20 cellular contexts compared by ENCODE assay signal in genomic region chr7:156524737-156525597, GRCh38.
"Had no signal": no experiment of that assay in that cellular context is flagged by ENCODE, and none has a peak within 500 bp of the region (broad histone marks: within the 10 kb centered on the region; RNA-seq: fewer than 3 reads in every experiment).

No MANE protein-coding gene starts in this region.

- H3K4me3 Mint-ChIP-seq: endodermal cell; naive thymus-derived CD4-positive, alpha-beta T cell had no signal

- H3K4me1 ChIP-seq: gastrocnemius medialis, heart right ventricle, psoas muscle had no signal

- ATAC-seq: gastrocnemius medialis; heart right ventricle; left cardiac atrium; naive thymus-derived CD4-positive, alpha-beta T cell; psoas muscle; sciatic nerve had no signal

- DNase-seq: effector CD4-positive, alpha-beta T cell; endodermal cell; gastrocnemius medialis; heart right ventricle; islet precursor cell; left cardiac atrium; mammary epithelial cell; naive thymus-derived CD4-positive, alpha-beta T cell; psoas muscle; retina; stimulated activated CD4-positive, alpha-beta T cell treated with anti-CD3 and anti-CD28 coated beads, Interleukin-2, amount 100 ng/mL, for 24 hours; stimulated activated CD4-positive, alpha-beta T cell treated with anti-CD3 and anti-CD28 coated beads, Interleukin-4, amount 100 ng/mL, for 4 hours; stimulated activated naive CD4-positive, alpha-beta T cell; stomach; substantia nigra; transverse colon had no signal

- H3K27ac Mint-ChIP-seq: endodermal cell; naive thymus-derived CD4-positive, alpha-beta T cell had no signal

- H3K9me3 ChIP-seq: gastrocnemius medialis, heart right ventricle, neutrophil, psoas muscle, stomach, thoracic aorta, transverse colon had no signal

- H3K4me3 ChIP-seq: coronary artery, gastrocnemius medialis, heart right ventricle, psoas muscle, stomach, thoracic aorta, transverse colon had no signal

- H3K27ac ChIP-seq: coronary artery, gastrocnemius medialis, heart right ventricle, neutrophil, psoas muscle, stomach, thoracic aorta, transverse colon had no signal

- H3K9me3 Mint-ChIP-seq: endodermal cell; naive thymus-derived CD4-positive, alpha-beta T cell had no signal

- H3K36me3 ChIP-seq: gastrocnemius medialis, heart right ventricle, neutrophil, stomach, thoracic aorta, transverse colon had no signal

- H3K4me1 Mint-ChIP-seq: naive thymus-derived CD4-positive, alpha-beta T cell had no signal

- H3K27me3 ChIP-seq: gastrocnemius medialis, stomach, transverse colon had no signal
